ENCODE assay signal across 14 cellular contexts in genomic region chr10:3735175-3735574, GRCh38. TPM values are rescaled to one million over a fixed set of nuclear protein-coding genes. Genes with fewer than 3 reads are reported as not detected.
DNase-seq lines count a peak whose midpoint lies in the region; ATAC-seq and TF ChIP-seq lines count a peak whose summit lies in the region.
"Had no signal": no experiment of that assay in that cellular context is flagged by ENCODE, and none has a peak within 500 bp of the region (broad histone marks: within the 10 kb centered on the region; RNA-seq: fewer than 3 reads in every experiment).

No MANE protein-coding gene starts in this region.

- no peak overlapping the region for H3K9ac ChIP-seq in Loucy (ENCODE audit: low read depth, low read length, poor library complexity, severe bottlenecking)

- DNase-seq in right atrium auricular region (ENCODE audit: low spot score) (peak; percentile 54), retinal pigment epithelial cell (ENCODE audit: low read depth) (no peak)
- no peak for DNase-seq in activated T-cell treated with anti-CD3 and anti-CD28 coated beads, Interleukin-2, amount 50 U/mL, for 24 hours
- DNase-seq: CD8-positive, alpha-beta memory T cell; immature natural killer cell; naive B cell; NCI-H1105 treated with DMSO at 0.1 percent for 48 hours; NCI-H524 treated with DMSO at 0.1 percent for 48 hours; SHP77 treated with DMSO at 0.1 percent for 48 hours had no signal

- peaks cover 11% of the 10 kb centered on the region for H3K9me3 Mint-ChIP-seq in activated T-cell treated with anti-CD3 and anti-CD28 coated beads, Interleukin-2, amount 50 U/mL, for 24 hours
- H3K9me3 Mint-ChIP-seq: immature natural killer cell had no signal

- H3K9me3 ChIP-seq in Loucy (ENCODE audit: insufficient read depth, low read depth, low read length): 0 out of 2 replicates have a peak, but pooled peaks cover 2% of the 10 kb centered on the region
- no peaks in the 10 kb centered on the region for H3K9me3 ChIP-seq in right atrium auricular region

- H3K79me2 ChIP-seq in Loucy (ENCODE audit: insufficient read depth, low read length): no peaks in the 10 kb centered on the region

- H3F3A ChIP-seq in Loucy (ENCODE audit: low read depth): no peaks in the 10 kb centered on the region

- H3K4me3 ChIP-seq in Loucy (ENCODE audit: low read length, poor library complexity, severe bottlenecking) (no peak overlapping the region), right atrium auricular region (no peak overlapping the region), retinal pigment epithelial cell (ENCODE audit: low read length) (no peak overlapping the region)

- H3K4me1 ChIP-seq in Loucy (ENCODE audit: insufficient read depth, low read length, poor library complexity, severe bottlenecking) (no peaks in the 10 kb centered on the region), right atrium auricular region (peaks cover 0 to 3% of the 10 kb centered on the region in 2 donors)

- H3K36me3 Mint-ChIP-seq in activated T-cell treated with anti-CD3 and anti-CD28 coated beads, Interleukin-2, amount 50 U/mL, for 24 hours (ENCODE audit: low read depth): no peaks in the 10 kb centered on the region
- H3K36me3 Mint-ChIP-seq: immature natural killer cell had no signal

- H3K9me2 ChIP-seq in Loucy (replicated peaks; ENCODE audit: low read depth, low read length): no peaks in the 10 kb centered on the region

- no peak overlapping the region for H3K27ac Mint-ChIP-seq in activated T-cell treated with anti-CD3 and anti-CD28 coated beads, Interleukin-2, amount 50 U/mL, for 24 hours
- H3K27ac Mint-ChIP-seq: dendritic cell treated with granulocyte-macrophage colony-stimulating factor and Interleukin-4, amounts not matched to agents 40 ng/mL and 50 ng/mL, for 4 days; immature natural killer cell had no signal

- peak; percentile 44 for TF ChIP-seq CTCF in GM12874 (IDR thresholded peaks at IDR 0.05; ENCODE audit: insufficient read depth, low read depth, low read length)
- peak; percentile 26; the same call in 1 of the 2 replicates for TF ChIP-seq CTCF in Loucy (conservative IDR thresholded peaks at IDR 0.05; ENCODE audit: low read length)
- TF ChIP-seq CTCF in right atrium auricular region (IDR thresholded peaks at IDR 0.05): peak in 1 of 2 donors; percentile 32
- TF ChIP-seq CTCF in retinal pigment epithelial cell (conservative IDR thresholded peaks at IDR 0.05; ENCODE audit: low read depth, low read length): peak; percentile 9

- ATAC-seq in GM18868 (IDR thresholded peaks at IDR 0.05; ENCODE audit: unreplicated experiment) (no peak), HG02970 (IDR thresholded peaks at IDR 0.05; ENCODE audit: low FRiP score, unreplicated experiment) (no peak)

- no peaks in the 10 kb centered on the region for H3K27me3 ChIP-seq in Loucy (ENCODE audit: insufficient read depth, low read length, poor library complexity, severe bottlenecking)
- H3K27me3 ChIP-seq in right atrium auricular region: no peaks in the 10 kb centered on the region

- no peaks in the 10 kb centered on the region for H3K27me3 Mint-ChIP-seq in activated T-cell treated with anti-CD3 and anti-CD28 coated beads, Interleukin-2, amount 50 U/mL, for 24 hours
- H3K27me3 Mint-ChIP-seq: CD8-positive, alpha-beta memory T cell; naive B cell had no signal

- no peaks in the 10 kb centered on the region for H4K20me1 ChIP-seq in Loucy (ENCODE audit: insufficient read depth, low read length, poor library complexity, severe bottlenecking)

- H3K4me2 ChIP-seq in Loucy (ENCODE audit: low read depth, low read length, poor library complexity, severe bottlenecking): no peak overlapping the region

- H3K4me1 Mint-ChIP-seq in activated T-cell treated with anti-CD3 and anti-CD28 coated beads, Interleukin-2, amount 50 U/mL, for 24 hours (ENCODE audit: low read depth): peaks cover 18% of the 10 kb centered on the region

- no peak overlapping the region for H3K27ac ChIP-seq in right atrium auricular region

- H3K4me3 Mint-ChIP-seq in activated T-cell treated with anti-CD3 and anti-CD28 coated beads, Interleukin-2, amount 50 U/mL, for 24 hours: no peak overlapping the region
- H3K4me3 Mint-ChIP-seq: CD8-positive, alpha-beta memory T cell; dendritic cell treated with granulocyte-macrophage colony-stimulating factor and Interleukin-4, amounts not matched to agents 40 ng/mL and 50 ng/mL, for 4 days; immature natural killer cell; naive B cell had no signal

- H3K36me3 ChIP-seq in Loucy (ENCODE audit: insufficient read depth, low read length): no peaks in the 10 kb centered on the region
- no peaks in the 10 kb centered on the region for H3K36me3 ChIP-seq in right atrium auricular region

- no peak overlapping the region for H2AFZ ChIP-seq in Loucy (ENCODE audit: low read length)

RNA-seq across cellular contexts. Expression of gene KLF6, which starts 49.8 kb away (rescaled TPM):
- total RNA-seq in right atrium auricular region: 10 to 100 TPM; 29.1 to 44.7 TPM
